Comparison of ENCODE assay signal across 2 cellular contexts in genomic region chr10:42623929-42624328, GRCh38.
TF ChIP-seq lines count a peak whose summit lies in the region.

No MANE protein-coding gene starts in this region.

TF ChIP-seq in GM12891, 5 proteins besides CTCF, POLR2A, EP300 and RAD21:
- TF ChIP-seq SPI1 (IDR thresholded peaks at IDR 0.05; ENCODE audit: low read depth, low read length): peak; percentile 77
- no peak for TF ChIP-seq TAF1 (IDR thresholded peaks at IDR 0.05; ENCODE audit: low read depth, low read length)
TF ChIP-seq in GM12891: peak in this region for 1.

TF ChIP-seq in K562, 482 proteins besides CTCF, POLR2A, EP300 and RAD21 (continues in another document):
- TF ChIP-seq MNT (conservative IDR thresholded peaks at IDR 0.05) (0 out of 4 replicates have a peak, but pooled peaks of 1 of the 2 experiments have one; percentile 22), EHMT2 (IDR thresholded peaks at IDR 0.05) (0 out of 2 replicates have a peak, but pooled peaks have one; percentile 44), NR4A1 (CRISPR knock-in tag; IDR thresholded peaks at IDR 0.05) (no peak), NR4A1 (tag; IDR thresholded peaks at IDR 0.05) (no peak), MAFK (IDR thresholded peaks at IDR 0.05; ENCODE audit: low read length) (no peak), ZFP36 (IDR thresholded peaks at IDR 0.05; ENCODE audit: low read depth, low read length, partially characterized antibody) (no peak), EP400 (IDR thresholded peaks at IDR 0.05) (peak; percentile 64), TRIM24 (IDR thresholded peaks at IDR 0.05) (peak in 1 of 2 experiments; percentile 17; a peak in 1 of 4 replicates), THRA (IDR thresholded peaks at IDR 0.05) (peak; percentile 61; the same call in 1 of the 2 replicates), L3MBTL2 (IDR thresholded peaks at IDR 0.05) (peak; percentile 78), NR2C1 (IDR thresholded peaks at IDR 0.05) (peak; percentile 27; the same call in 1 of the 2 replicates), NR2C1 (tag; IDR thresholded peaks at IDR 0.05) (no peak), MYC (IDR thresholded peaks at IDR 0.05; ENCODE audit: low read depth, low read length) (peak; percentile 79), MYC (CRISPR knock-in tag; IDR thresholded peaks at IDR 0.05; ENCODE audit: borderline replicate concordance, low read depth) (no peak), NR2C2 (CRISPR knock-in tag; IDR thresholded peaks at IDR 0.05) (no peak), NR2C2 (tag; IDR thresholded peaks at IDR 0.05) (no peak), HNRNPUL1 (IDR thresholded peaks at IDR 0.05; ENCODE audit: low read length) (no peak), CHAMP1 (IDR thresholded peaks at IDR 0.05) (peak; percentile 63; the same call in 1 of the 2 replicates), CBX3 (IDR thresholded peaks at IDR 0.05; ENCODE audit: borderline replicate concordance in 1 of 2, low read length in 2 of 2) (peak in 1 of 2 experiments; percentile 52; a peak in 1 of 3 replicates), ZBTB2 (IDR thresholded peaks at IDR 0.05) (no peak), ZNF165 (CRISPR knock-in tag; IDR thresholded peaks at IDR 0.05; ENCODE audit: borderline replicate concordance) (no peak), RFX7 (CRISPR knock-in tag; IDR thresholded peaks at IDR 0.05) (no peak), ZNF592 (IDR thresholded peaks at IDR 0.05) (peak; percentile 57; the same call in 1 of the 2 replicates), SPI1 (IDR thresholded peaks at IDR 0.05; ENCODE audit: borderline replicate concordance, low read depth, low read length) (peak; percentile 96), ZBTB40 (IDR thresholded peaks at IDR 0.05) (peak; percentile 60; the same call in 1 of the 2 replicates), ZBTB40 (CRISPR knock-in tag; IDR thresholded peaks at IDR 0.05) (no peak), E2F6 (IDR thresholded peaks at IDR 0.05; ENCODE audit: borderline replicate concordance in 1 of 2, extremely low read depth in 1 of 2, insufficient read depth in 1 of 2, insufficient read length in 1 of 2, low read depth in 1 of 2, low read length in 1 of 2, poor library complexity in 1 of 2, severe bottlenecking in 1 of 2) (peak; percentile 42 to 48), MAX (CRISPR knock-in tag; IDR thresholded peaks at IDR 0.05) (peak; percentile 79), PHF20 (IDR thresholded peaks at IDR 0.05; ENCODE audit: partially characterized antibody) (no peak)
